Comparison of ENCODE assay signal across 13 cellular contexts in the genomic region with DNA sequence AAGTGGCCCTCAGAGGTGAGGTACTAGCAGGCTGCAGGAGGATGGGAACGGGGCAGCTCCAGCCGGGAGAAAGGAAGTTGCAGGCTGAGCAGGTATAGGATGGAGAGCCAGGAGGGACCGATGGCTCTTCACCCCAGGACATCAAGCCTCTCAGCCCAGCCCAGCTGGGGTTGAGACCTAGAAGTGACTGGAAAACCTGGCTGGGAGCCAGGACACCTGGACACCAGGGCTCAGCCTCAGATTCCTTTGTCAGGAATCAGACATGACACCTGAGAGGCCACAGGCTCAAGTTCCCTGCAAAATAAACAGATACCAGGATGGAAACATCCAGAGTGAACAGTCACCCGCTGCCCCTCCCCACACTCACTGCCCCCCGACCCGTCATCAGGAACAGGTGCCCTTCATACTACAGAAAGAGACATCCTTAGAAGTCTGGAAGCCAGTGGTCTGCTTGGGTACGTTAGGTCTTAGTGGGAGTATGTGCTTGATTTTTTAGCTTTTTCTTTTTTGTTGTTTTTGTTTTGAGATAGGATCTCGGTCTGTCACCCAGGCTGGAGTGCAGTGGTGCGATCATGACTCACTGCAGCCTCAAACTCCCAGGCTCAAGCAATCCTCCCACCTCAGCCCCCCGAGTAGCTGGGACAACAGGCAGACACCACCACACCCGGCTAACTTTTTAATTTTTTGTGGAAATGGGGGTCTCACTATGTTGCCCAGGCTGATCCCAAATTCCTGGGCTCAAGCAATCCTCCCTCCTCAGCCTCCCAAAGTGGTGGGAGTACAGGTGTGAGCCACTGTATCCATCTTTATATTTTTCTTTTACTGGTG.
DNase-seq lines count a peak whose midpoint lies in the region; ATAC-seq and TF ChIP-seq lines count a peak whose summit lies in the region.
"Had no signal": no experiment of that assay in that cellular context is flagged by ENCODE, and none has a peak within 500 bp of the region (broad histone marks: within the 10 kb centered on the region; RNA-seq: fewer than 3 reads in every experiment).

No MANE protein-coding gene starts in this region.

- in situ Hi-C loops in Panc1 (cut with HindIII; ENCODE audit: low pct_unique_long_range_greater_than_20kb, low sequenced_read_pairs) = no loop called here
- in situ Hi-C loops in gastrocnemius medialis (cut with MboI; ENCODE audit: low sequenced_read_pairs in 4 of 4) = no loop called here

- H3K27ac ChIP-seq in Panc1 (ENCODE audit: low read length) (peak overlapping the region; percentile 44), dorsolateral prefrontal cortex (no peak overlapping the region), gastrocnemius medialis (no peak overlapping the region)

- CTCF ChIA-PET in Panc1 (lab: Charles Lee) = interaction anchor here (1.1 kb wide), 1 partner anchor 21 kb away, joined by 3 read pairs; no protein-coding TSS in a partner anchor

- BruUV-seq in Panc1 (replicated peaks; lab: Mats Ljungman, UMichigan) = no TSS peak

- intact Hi-C loops in Panc1 (cut with micrococcal nuclease; ENCODE audit: unreplicated experiment) (no loop called here), dorsolateral prefrontal cortex (cut with DNase I) (no loop called here), gastrocnemius medialis (cut with DNase I; ENCODE audit: low total_unique reads) (no loop called here)

- H3K9me3 ChIP-seq in Panc1 (ENCODE audit: control insufficient read depth, insufficient read depth, low read depth, low read length) (no peaks in the 10 kb centered on the region), gastrocnemius medialis (no peaks in the 10 kb centered on the region)

- no peak for TF ChIP-seq POLR2A in gastrocnemius medialis (IDR thresholded peaks at IDR 0.05)

- no peak for TF ChIP-seq CTCF in Panc1 (IDR thresholded peaks at IDR 0.05)
- no peak for TF ChIP-seq CTCF in dorsolateral prefrontal cortex (IDR thresholded peaks at IDR 0.05 in 54 of 56, conservative IDR thresholded peaks at IDR 0.05 in 2 of 56; ENCODE audit: low read depth in 1 of 56, partially characterized antibody in 56 of 56)
- no peak for TF ChIP-seq CTCF in gastrocnemius medialis (IDR thresholded peaks at IDR 0.05 in 4 of 5, conservative IDR thresholded peaks at IDR 0.05 in 1 of 5)

- no peaks in the 10 kb centered on the region for H3K36me3 ChIP-seq in Panc1 (ENCODE audit: control insufficient read depth, insufficient read depth, low read length)
- H3K36me3 ChIP-seq in gastrocnemius medialis = no peaks in the 10 kb centered on the region

- H3K4me3 ChIP-seq in Panc1 (ENCODE audit: low read depth in 2 of 2, low read length in 2 of 2) = no peak overlapping the region
- H3K4me3 ChIP-seq in dorsolateral prefrontal cortex = no peak overlapping the region
- no peak overlapping the region for H3K4me3 ChIP-seq in gastrocnemius medialis

- peak; percentile 98 for DNase-seq in DMS53 (lab: John Stamatoyannopoulos, UW)
- DNase-seq in M059J (ENCODE audit: low read depth) = peak; percentile 45
- DNase-seq in Panc1 (ENCODE audit: low read depth, low spot score) = no peak
- DNase-seq in glomerular visceral epithelial cell (ENCODE audit: extremely low spot score) = peak; percentile 52
- DNase-seq in dorsolateral prefrontal cortex = no peak
- DNase-seq in gastrocnemius medialis = no peak
- DNase-seq in GF-D8 (lab: John Stamatoyannopoulos, UW) = no peak
- DNase-seq: activated CD4-positive, CD25-positive, alpha-beta regulatory T cell; activated T-cell treated with anti-CD3 and anti-CD28 coated beads, Interleukin-2, amount 50 U/mL, for 4 hours; midbrain; stimulated activated CD4-positive, alpha-beta T cell treated with anti-CD3 and anti-CD28 coated beads, Interleukin-1b, Interleukin-23, amount 100 ng/mL, for 48 hours had no signal

- POLR2A ChIA-PET in Panc1 (lab: Charles Lee) = no interaction called here

- no peaks in the 10 kb centered on the region for H3K27me3 ChIP-seq in Panc1 (ENCODE audit: control insufficient read depth, insufficient read depth, low read length)
- no peaks in the 10 kb centered on the region for H3K27me3 ChIP-seq in dorsolateral prefrontal cortex
- H3K27me3 ChIP-seq in gastrocnemius medialis = no peaks in the 10 kb centered on the region

- peak; percentile 79 for ATAC-seq in Panc1
- ATAC-seq in gastrocnemius medialis = no peak
- ATAC-seq in HG03439 (IDR thresholded peaks at IDR 0.05; ENCODE audit: unreplicated experiment) = no peak
- ATAC-seq: activated T-cell treated with anti-CD3 and anti-CD28 coated beads, Interleukin-2, amount 50 U/mL, for 4 hours; stimulated activated memory B cell treated with anti-CD40 and anti-IgM and Interleukin-4, amounts not matched to agents 10 μg/mL and 1 μg/mL and 100 μg/mL, for 72 hours had no signal

- H3K4me1 ChIP-seq in Panc1 (ENCODE audit: control insufficient read depth, insufficient read depth, low read length) (peaks cover 22% of the 10 kb centered on the region), gastrocnemius medialis (no peaks in the 10 kb centered on the region)

Comparison
In these comparisons a context has a peak if more than half of its experiments do, and no peak if none do; other contexts are left out.
1. DNase-seq: peak in DMS53 (single experiment), M059J (single experiment) and glomerular visceral epithelial cell (single experiment); none in Panc1 (single experiment), dorsolateral prefrontal cortex (0 of 10), gastrocnemius medialis (0 of 2) and GF-D8 (single experiment).